In the genomic region with DNA sequence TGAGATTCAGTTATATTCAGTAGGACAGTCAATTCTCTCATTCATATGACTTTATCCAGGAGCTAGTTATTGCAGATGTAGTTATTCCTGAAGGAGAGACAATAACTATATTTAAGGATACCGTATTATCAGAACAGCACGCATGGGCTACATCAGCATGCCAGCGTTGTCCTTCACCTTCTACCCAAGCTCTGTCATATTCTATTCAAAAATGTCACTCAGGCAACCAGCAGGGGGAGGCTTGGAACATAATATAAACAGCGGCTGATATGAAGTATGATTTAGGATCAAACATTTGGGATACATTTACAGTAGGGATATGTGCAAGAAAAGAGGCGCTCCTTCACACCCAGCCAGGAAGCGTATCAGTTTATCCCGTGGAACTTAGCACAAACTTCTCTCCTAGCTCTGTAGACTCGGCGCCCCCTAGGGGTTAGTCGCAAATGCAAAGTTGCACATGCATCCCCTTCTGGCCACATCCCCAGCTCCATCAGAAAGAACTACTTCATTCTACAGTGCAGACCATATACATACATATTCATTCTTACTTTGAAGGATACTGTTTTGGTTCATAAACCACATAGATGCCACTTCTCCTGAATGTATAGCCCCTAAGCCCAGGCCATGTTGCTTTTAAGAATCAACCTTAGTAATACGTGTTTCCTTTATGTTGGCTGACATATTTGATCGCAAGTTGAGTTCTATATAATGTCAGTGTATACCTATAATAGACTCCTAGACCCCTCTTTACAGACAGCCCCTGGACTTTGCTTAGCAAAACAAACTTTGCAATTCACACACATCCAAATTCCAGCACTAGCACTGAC, we compare ENCODE assay signal across 1 cellular context.
TF ChIP-seq lines count a peak whose summit lies in the region.

No MANE protein-coding gene starts in this region.

TF ChIP-seq in K562, 482 proteins besides CTCF, POLR2A, EP300 and RAD21 (continued from another document and continues in another):
- TF ChIP-seq, protein P1, sequence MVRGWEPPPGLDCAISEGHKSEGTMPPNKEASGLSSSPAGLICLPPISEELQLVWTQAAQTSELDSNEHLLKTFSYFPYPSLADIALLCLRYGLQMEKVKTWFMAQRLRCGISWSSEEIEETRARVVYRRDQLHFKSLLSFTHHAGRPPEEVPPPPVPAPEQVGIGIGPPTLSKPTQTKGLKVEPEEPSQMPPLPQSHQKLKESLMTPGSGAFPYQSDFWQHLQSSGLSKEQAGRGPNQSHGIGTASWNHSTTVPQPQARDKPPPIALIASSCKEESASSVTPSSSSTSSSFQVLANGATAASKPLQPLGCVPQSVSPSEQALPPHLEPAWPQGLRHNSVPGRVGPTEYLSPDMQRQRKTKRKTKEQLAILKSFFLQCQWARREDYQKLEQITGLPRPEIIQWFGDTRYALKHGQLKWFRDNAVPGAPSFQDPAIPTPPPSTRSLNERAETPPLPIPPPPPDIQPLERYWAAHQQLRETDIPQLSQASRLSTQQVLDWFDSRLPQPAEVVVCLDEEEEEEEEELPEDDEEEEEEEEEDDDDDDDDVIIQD (CRISPR knock-in tag; IDR thresholded peaks at IDR 0.05) = no peak
- TF ChIP-seq SMC3 (conservative IDR thresholded peaks at IDR 0.05; ENCODE audit: insufficient read depth, low read depth, low read length) = peak; percentile 50; the same call in 1 of the 2 replicates
- TF ChIP-seq CREBBP (IDR thresholded peaks at IDR 0.05; ENCODE audit: low read depth, low read length) = no peak
- TF ChIP-seq MYBL2 (IDR thresholded peaks at IDR 0.05; ENCODE audit: low read depth) = no peak
- TF ChIP-seq MYBL2 (CRISPR knock-in tag; IDR thresholded peaks at IDR 0.05; ENCODE audit: borderline replicate concordance) = no peak
- TF ChIP-seq ZNF41 (CRISPR knock-in tag; conservative IDR thresholded peaks at IDR 0.05) = 0 out of 2 replicates have a peak, but pooled peaks have one; percentile 60
- TF ChIP-seq, protein P2, sequence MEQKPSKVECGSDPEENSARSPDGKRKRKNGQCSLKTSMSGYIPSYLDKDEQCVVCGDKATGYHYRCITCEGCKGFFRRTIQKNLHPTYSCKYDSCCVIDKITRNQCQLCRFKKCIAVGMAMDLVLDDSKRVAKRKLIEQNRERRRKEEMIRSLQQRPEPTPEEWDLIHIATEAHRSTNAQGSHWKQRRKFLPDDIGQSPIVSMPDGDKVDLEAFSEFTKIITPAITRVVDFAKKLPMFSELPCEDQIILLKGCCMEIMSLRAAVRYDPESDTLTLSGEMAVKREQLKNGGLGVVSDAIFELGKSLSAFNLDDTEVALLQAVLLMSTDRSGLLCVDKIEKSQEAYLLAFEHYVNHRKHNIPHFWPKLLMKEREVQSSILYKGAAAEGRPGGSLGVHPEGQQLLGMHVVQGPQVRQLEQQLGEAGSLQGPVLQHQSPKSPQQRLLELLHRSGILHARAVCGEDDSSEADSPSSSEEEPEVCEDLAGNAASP (IDR thresholded peaks at IDR 0.05) = no peak
- no peak for TF ChIP-seq BDP1 (IDR thresholded peaks at IDR 0.05; ENCODE audit: insufficient read depth, insufficient read length)
- no peak for TF ChIP-seq ZNF79 (CRISPR knock-in tag; IDR thresholded peaks at IDR 0.05; ENCODE audit: low read depth)
- 0 out of 4 replicates have a peak, but pooled peaks of 1 of the 2 experiments have one; percentile 25 for TF ChIP-seq MAZ (CRISPR knock-in tag; conservative IDR thresholded peaks at IDR 0.05 in 1 of 2, IDR thresholded peaks at IDR 0.05 in 1 of 2)
- TF ChIP-seq JUN (IDR thresholded peaks at IDR 0.05; ENCODE audit: borderline replicate concordance, low read depth, low read length) = no peak
- no peak for TF ChIP-seq JUN (CRISPR knock-in tag; IDR thresholded peaks at IDR 0.05; ENCODE audit: borderline replicate concordance)
- TF ChIP-seq, protein P3, sequence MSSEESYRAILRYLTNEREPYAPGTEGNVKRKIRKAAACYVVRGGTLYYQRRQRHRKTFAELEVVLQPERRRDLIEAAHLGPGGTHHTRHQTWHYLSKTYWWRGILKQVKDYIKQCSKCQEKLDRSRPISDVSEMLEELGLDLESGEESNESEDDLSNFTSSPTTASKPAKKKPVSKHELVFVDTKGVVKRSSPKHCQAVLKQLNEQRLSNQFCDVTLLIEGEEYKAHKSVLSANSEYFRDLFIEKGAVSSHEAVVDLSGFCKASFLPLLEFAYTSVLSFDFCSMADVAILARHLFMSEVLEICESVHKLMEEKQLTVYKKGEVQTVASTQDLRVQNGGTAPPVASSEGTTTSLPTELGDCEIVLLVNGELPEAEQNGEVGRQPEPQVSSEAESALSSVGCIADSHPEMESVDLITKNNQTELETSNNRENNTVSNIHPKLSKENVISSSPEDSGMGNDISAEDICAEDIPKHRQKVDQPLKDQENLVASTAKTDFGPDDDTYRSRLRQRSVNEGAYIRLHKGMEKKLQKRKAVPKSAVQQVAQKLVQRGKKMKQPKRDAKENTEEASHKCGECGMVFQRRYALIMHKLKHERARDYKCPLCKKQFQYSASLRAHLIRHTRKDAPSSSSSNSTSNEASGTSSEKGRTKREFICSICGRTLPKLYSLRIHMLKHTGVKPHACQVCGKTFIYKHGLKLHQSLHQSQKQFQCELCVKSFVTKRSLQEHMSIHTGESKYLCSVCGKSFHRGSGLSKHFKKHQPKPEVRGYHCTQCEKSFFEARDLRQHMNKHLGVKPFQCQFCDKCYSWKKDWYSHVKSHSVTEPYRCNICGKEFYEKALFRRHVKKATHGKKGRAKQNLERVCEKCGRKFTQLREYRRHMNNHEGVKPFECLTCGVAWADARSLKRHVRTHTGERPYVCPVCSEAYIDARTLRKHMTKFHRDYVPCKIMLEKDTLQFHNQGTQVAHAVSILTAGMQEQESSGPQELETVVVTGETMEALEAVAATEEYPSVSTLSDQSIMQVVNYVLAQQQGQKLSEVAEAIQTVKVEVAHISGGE (CRISPR knock-in tag; IDR thresholded peaks at IDR 0.05) = no peak
- TF ChIP-seq RB1 (IDR thresholded peaks at IDR 0.05; ENCODE audit: low read depth) = 0 out of 2 replicates have a peak, but pooled peaks have one; percentile 23
- peak; percentile 39; the same call in 1 of the 2 replicates for TF ChIP-seq KLF16 (IDR thresholded peaks at IDR 0.05)
- no peak for TF ChIP-seq RBM22 (IDR thresholded peaks at IDR 0.05; ENCODE audit: low read depth, low read length, poor library complexity, severe bottlenecking)
- no peak for TF ChIP-seq SIRT6 (IDR thresholded peaks at IDR 0.05; ENCODE audit: low read depth, low read length)
- TF ChIP-seq HCFC1 (IDR thresholded peaks at IDR 0.05; ENCODE audit: low read depth, low read length) = no peak
- TF ChIP-seq TRIM24 (IDR thresholded peaks at IDR 0.05) = no peak
- TF ChIP-seq NCOR1 (IDR thresholded peaks at IDR 0.05) = no peak
- TF ChIP-seq, protein P4, sequence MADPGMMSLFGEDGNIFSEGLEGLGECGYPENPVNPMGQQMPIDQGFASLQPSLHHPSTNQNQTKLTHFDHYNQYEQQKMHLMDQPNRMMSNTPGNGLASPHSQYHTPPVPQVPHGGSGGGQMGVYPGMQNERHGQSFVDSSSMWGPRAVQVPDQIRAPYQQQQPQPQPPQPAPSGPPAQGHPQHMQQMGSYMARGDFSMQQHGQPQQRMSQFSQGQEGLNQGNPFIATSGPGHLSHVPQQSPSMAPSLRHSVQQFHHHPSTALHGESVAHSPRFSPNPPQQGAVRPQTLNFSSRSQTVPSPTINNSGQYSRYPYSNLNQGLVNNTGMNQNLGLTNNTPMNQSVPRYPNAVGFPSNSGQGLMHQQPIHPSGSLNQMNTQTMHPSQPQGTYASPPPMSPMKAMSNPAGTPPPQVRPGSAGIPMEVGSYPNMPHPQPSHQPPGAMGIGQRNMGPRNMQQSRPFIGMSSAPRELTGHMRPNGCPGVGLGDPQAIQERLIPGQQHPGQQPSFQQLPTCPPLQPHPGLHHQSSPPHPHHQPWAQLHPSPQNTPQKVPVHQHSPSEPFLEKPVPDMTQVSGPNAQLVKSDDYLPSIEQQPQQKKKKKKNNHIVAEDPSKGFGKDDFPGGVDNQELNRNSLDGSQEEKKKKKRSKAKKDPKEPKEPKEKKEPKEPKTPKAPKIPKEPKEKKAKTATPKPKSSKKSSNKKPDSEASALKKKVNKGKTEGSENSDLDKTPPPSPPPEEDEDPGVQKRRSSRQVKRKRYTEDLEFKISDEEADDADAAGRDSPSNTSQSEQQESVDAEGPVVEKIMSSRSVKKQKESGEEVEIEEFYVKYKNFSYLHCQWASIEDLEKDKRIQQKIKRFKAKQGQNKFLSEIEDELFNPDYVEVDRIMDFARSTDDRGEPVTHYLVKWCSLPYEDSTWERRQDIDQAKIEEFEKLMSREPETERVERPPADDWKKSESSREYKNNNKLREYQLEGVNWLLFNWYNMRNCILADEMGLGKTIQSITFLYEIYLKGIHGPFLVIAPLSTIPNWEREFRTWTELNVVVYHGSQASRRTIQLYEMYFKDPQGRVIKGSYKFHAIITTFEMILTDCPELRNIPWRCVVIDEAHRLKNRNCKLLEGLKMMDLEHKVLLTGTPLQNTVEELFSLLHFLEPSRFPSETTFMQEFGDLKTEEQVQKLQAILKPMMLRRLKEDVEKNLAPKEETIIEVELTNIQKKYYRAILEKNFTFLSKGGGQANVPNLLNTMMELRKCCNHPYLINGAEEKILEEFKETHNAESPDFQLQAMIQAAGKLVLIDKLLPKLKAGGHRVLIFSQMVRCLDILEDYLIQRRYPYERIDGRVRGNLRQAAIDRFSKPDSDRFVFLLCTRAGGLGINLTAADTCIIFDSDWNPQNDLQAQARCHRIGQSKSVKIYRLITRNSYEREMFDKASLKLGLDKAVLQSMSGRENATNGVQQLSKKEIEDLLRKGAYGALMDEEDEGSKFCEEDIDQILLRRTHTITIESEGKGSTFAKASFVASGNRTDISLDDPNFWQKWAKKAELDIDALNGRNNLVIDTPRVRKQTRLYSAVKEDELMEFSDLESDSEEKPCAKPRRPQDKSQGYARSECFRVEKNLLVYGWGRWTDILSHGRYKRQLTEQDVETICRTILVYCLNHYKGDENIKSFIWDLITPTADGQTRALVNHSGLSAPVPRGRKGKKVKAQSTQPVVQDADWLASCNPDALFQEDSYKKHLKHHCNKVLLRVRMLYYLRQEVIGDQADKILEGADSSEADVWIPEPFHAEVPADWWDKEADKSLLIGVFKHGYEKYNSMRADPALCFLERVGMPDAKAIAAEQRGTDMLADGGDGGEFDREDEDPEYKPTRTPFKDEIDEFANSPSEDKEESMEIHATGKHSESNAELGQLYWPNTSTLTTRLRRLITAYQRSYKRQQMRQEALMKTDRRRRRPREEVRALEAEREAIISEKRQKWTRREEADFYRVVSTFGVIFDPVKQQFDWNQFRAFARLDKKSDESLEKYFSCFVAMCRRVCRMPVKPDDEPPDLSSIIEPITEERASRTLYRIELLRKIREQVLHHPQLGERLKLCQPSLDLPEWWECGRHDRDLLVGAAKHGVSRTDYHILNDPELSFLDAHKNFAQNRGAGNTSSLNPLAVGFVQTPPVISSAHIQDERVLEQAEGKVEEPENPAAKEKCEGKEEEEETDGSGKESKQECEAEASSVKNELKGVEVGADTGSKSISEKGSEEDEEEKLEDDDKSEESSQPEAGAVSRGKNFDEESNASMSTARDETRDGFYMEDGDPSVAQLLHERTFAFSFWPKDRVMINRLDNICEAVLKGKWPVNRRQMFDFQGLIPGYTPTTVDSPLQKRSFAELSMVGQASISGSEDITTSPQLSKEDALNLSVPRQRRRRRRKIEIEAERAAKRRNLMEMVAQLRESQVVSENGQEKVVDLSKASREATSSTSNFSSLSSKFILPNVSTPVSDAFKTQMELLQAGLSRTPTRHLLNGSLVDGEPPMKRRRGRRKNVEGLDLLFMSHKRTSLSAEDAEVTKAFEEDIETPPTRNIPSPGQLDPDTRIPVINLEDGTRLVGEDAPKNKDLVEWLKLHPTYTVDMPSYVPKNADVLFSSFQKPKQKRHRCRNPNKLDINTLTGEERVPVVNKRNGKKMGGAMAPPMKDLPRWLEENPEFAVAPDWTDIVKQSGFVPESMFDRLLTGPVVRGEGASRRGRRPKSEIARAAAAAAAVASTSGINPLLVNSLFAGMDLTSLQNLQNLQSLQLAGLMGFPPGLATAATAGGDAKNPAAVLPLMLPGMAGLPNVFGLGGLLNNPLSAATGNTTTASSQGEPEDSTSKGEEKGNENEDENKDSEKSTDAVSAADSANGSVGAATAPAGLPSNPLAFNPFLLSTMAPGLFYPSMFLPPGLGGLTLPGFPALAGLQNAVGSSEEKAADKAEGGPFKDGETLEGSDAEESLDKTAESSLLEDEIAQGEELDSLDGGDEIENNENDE (IDR thresholded peaks at IDR 0.05; ENCODE audit: low read depth, low read length) = no peak
- TF ChIP-seq L3MBTL2 (IDR thresholded peaks at IDR 0.05) = peak; percentile 32; the same call in 1 of the 2 replicates
- 0 out of 2 replicates have a peak, but pooled peaks have one; percentile 18 for TF ChIP-seq ZNF76 (CRISPR knock-in tag; IDR thresholded peaks at IDR 0.05; ENCODE audit: borderline replicate concordance)
- TF ChIP-seq ATF1 (CRISPR knock-in tag; IDR thresholded peaks at IDR 0.05) = no peak
- TF ChIP-seq ATF1 (tag; IDR thresholded peaks at IDR 0.05) = 0 out of 2 replicates have a peak, but pooled peaks have one; percentile 15
- TF ChIP-seq, protein P5, sequence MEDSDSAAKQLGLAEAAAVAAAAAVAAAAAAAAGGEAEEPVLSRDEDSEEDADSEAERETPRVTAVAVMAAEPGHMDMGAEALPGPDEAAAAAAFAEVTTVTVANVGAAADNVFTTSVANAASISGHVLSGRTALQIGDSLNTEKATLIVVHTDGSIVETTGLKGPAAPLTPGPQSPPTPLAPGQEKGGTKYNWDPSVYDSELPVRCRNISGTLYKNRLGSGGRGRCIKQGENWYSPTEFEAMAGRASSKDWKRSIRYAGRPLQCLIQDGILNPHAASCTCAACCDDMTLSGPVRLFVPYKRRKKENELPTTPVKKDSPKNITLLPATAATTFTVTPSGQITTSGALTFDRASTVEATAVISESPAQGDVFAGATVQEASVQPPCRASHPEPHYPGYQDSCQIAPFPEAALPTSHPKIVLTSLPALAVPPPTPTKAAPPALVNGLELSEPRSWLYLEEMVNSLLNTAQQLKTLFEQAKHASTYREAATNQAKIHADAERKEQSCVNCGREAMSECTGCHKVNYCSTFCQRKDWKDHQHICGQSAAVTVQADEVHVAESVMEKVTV (CRISPR knock-in tag; IDR thresholded peaks at IDR 0.05) = peak; percentile 72
- TF ChIP-seq, protein P6, sequence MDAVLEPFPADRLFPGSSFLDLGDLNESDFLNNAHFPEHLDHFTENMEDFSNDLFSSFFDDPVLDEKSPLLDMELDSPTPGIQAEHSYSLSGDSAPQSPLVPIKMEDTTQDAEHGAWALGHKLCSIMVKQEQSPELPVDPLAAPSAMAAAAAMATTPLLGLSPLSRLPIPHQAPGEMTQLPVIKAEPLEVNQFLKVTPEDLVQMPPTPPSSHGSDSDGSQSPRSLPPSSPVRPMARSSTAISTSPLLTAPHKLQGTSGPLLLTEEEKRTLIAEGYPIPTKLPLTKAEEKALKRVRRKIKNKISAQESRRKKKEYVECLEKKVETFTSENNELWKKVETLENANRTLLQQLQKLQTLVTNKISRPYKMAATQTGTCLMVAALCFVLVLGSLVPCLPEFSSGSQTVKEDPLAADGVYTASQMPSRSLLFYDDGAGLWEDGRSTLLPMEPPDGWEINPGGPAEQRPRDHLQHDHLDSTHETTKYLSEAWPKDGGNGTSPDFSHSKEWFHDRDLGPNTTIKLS (IDR thresholded peaks at IDR 0.05; ENCODE audit: borderline replicate concordance, low read depth) = no peak
- no peak for TF ChIP-seq MCM2 (IDR thresholded peaks at IDR 0.05; ENCODE audit: low read depth)
